ENCODE assay signal across 8 cellular contexts in genomic region chr19:40284501-40285352, GRCh38. TPM values are rescaled to one million over a fixed set of nuclear protein-coding genes. Genes with fewer than 3 reads are reported as not detected.
DNase-seq lines count a peak whose midpoint lies in the region; ATAC-seq and TF ChIP-seq lines count a peak whose summit lies in the region.

Gene AKT2 (minus strand): TSS chr19:40285345. CDS start chr19:40265267, 20,078 bp downstream.

- no peaks in the 10 kb centered on the region for H3K27me3 ChIP-seq in dorsolateral prefrontal cortex

- DNase-seq in NCI-H2227 (lab: John Stamatoyannopoulos, UW; ENCODE audit: unreplicated experiment) = peak; percentile 98
- DNase-seq in activated CD4-positive, alpha-beta T cell treated with anti-CD3 and anti-CD28 coated beads, Interleukin-2, amount 50 U/mL, for 1 hour = peak; percentile 68
- DNase-seq in dorsolateral prefrontal cortex = peak in 7 of 10 donors; percentile 44 to 82 (median 67)
- DNase-seq in lung microvascular endothelial cell (ENCODE audit: low read depth in 2 of 2) = peak; percentile 65 to 82
- peak; percentile 28 to 45 (median 39) for DNase-seq in stimulated activated CD4-positive, alpha-beta T cell treated with anti-CD3 and anti-CD28 coated beads, TNF-alpha, amount 100 ng/mL, for 48 hours (ENCODE audit: low read depth in 3 of 3)
- no peak for DNase-seq in NCI-H774 (lab: John Stamatoyannopoulos, UW)

- peak within 1 kb of the TSS; percentile 50 to 96 (median 91) for H3K4me3 ChIP-seq in dorsolateral prefrontal cortex

- intact Hi-C loops in dorsolateral prefrontal cortex (cut with DNase I) = loop anchor here (2.0 to 10.0 kb wide), 8 partner anchors 42 to 320 kb away; partner anchors contain the start of genes C19orf47 (in 1 of the 2), CCNP (in 1 of the 2), LTBP4 (in 1 of the 2) and MAP3K10 (in 1 of the 2)

- ATAC-seq in GM18498 (IDR thresholded peaks at IDR 0.05; ENCODE audit: unreplicated experiment) (peak; percentile 40), HG02623 (IDR thresholded peaks at IDR 0.05; ENCODE audit: unreplicated experiment) (peak; percentile 23)

- H3K27ac ChIP-seq in dorsolateral prefrontal cortex = peak within 1 kb of the TSS; percentile 86 to 100 (median 98)

- TF ChIP-seq CTCF in dorsolateral prefrontal cortex (IDR thresholded peaks at IDR 0.05 in 54 of 56, conservative IDR thresholded peaks at IDR 0.05 in 2 of 56; ENCODE audit: low read depth in 1 of 56, partially characterized antibody in 56 of 56) = peak in 3 of 56 donors; percentile 5 to 13 (median 5)

RNA-seq across cellular contexts. Expression of gene AKT2, which starts in this region (rescaled TPM):
- total RNA-seq in dorsolateral prefrontal cortex (100 to 1,000 TPM in 117 of 120 experiments, 10 to 100 TPM in 3; 95.3 to 215 (median 139) TPM), lung microvascular endothelial cell (14.4 and 31.0 TPM in 2 replicates)
